ENCODE assay signal across 8 cellular contexts in genomic region chr18:24397131-24397693, GRCh38. TPM values are rescaled to one million over a fixed set of nuclear protein-coding genes. Genes with fewer than 3 reads are reported as not detected.
A peak's percentile ranks its signal among the peaks of the same experiment; 100 is the strongest.
DNase-seq lines count a peak whose midpoint lies in the region; ATAC-seq and TF ChIP-seq lines count a peak whose summit lies in the region.

No MANE protein-coding gene starts in this region.

- WGBS in esophagus muscularis mucosa, result 0% methylated on average over 15 of the region's 50 CpGs
- 0 to 1% (median 0%) methylated on average over 37 to 50 of the region's 50 CpGs for WGBS in stomach, 5 donors

- H3K9me3 ChIP-seq in esophagus muscularis mucosa (no peaks in the 10 kb centered on the region), mucosa of descending colon (no peaks in the 10 kb centered on the region), stomach (no peaks in the 10 kb centered on the region)

- no peaks in the 10 kb centered on the region for H3K9me3 Mint-ChIP-seq in activated CD4-positive, alpha-beta memory T cell treated with anti-CD3 and anti-CD28 coated beads, Interleukin-2, amount 10 ng/mL, durations not matched to agents 7 days and 5 days

- DNase-seq in DMS53 treated with DMSO at 0.1 percent for 48 hours (lab: John Stamatoyannopoulos, UW; ENCODE audit: unreplicated experiment) (peak; percentile 29), NCI-H69 (lab: John Stamatoyannopoulos, UW) (peak; percentile 95), esophagus muscularis mucosa (ENCODE audit: extremely low spot score) (peak; percentile 93), mucosa of descending colon (peak in 1 of 3 donors; percentile 80), stomach (peak; percentile 44)
- peak; percentile 32 for DNase-seq in activated CD4-positive, alpha-beta memory T cell treated with anti-CD3 and anti-CD28 coated beads, Interleukin-2, amount 10 ng/mL, durations not matched to agents 7 days and 5 days

- peaks cover 38% of the 10 kb centered on the region for H3K27me3 Mint-ChIP-seq in activated CD4-positive, alpha-beta memory T cell treated with anti-CD3 and anti-CD28 coated beads, Interleukin-2, amount 10 ng/mL, durations not matched to agents 7 days and 5 days

- H3K4me3 ChIP-seq in esophagus muscularis mucosa (peak overlapping the region; percentile 74 to 88 (median 76)), mucosa of descending colon (peak overlapping the region; percentile 43), stomach (peak overlapping the region; percentile 83 to 92 (median 84))

- POLR2A ChIA-PET in activated CD4-positive, alpha-beta memory T cell treated with anti-CD3 and anti-CD28 coated beads, Interleukin-2, amount 10 ng/mL, durations not matched to agents 7 days and 5 days (lab: Charles Lee), result interaction anchor here (0.6 to 1.4 kb wide), 4 partner anchors 17 to 223 kb away, joined by 3 to 7 read pairs (median 5); partner anchors contain the start of gene IMPACT

- TF ChIP-seq EP300 in esophagus muscularis mucosa (IDR thresholded peaks at IDR 0.05) (no peak), stomach (IDR thresholded peaks at IDR 0.05) (no peak)

- intact Hi-C loops in esophagus muscularis mucosa (cut with DNase I), result no loop called here
- intact Hi-C loops in mucosa of descending colon (cut with DNase I, micrococcal nuclease), result no loop called here
- intact Hi-C loops in stomach (cut with DNase I; ENCODE audit: low total_unique reads), result no loop called here

- no peak overlapping the region for H3K27ac Mint-ChIP-seq in activated CD4-positive, alpha-beta memory T cell treated with anti-CD3 and anti-CD28 coated beads, Interleukin-2, amount 10 ng/mL, durations not matched to agents 7 days and 5 days

- H3K4me1 Mint-ChIP-seq in activated CD4-positive, alpha-beta memory T cell treated with anti-CD3 and anti-CD28 coated beads, Interleukin-2, amount 10 ng/mL, durations not matched to agents 7 days and 5 days, result peaks cover 17% of the 10 kb centered on the region

- CTCF ChIA-PET in activated CD4-positive, alpha-beta memory T cell treated with anti-CD3 and anti-CD28 coated beads, Interleukin-2, amount 10 ng/mL, durations not matched to agents 7 days and 5 days (lab: Charles Lee), result interaction anchor here (1.2 to 3.4 kb wide), 5 partner anchors 36 to 92 kb away, joined by 3 to 15 read pairs (median 5); no protein-coding TSS in a partner anchor

- H3K4me1 ChIP-seq in esophagus muscularis mucosa (peaks cover 6 to 16% (median 14%) of the 10 kb centered on the region in 4 donors), mucosa of descending colon (ENCODE audit: low read depth) (peaks cover 5% of the 10 kb centered on the region), stomach (peaks cover 11 to 24% (median 22%) of the 10 kb centered on the region in 4 donors)

- H3K36me3 ChIP-seq in esophagus muscularis mucosa, result no peaks in the 10 kb centered on the region
- no peaks in the 10 kb centered on the region for H3K36me3 ChIP-seq in mucosa of descending colon (ENCODE audit: low read depth)
- H3K36me3 ChIP-seq in stomach, result no peaks in the 10 kb centered on the region

- ATAC-seq in HG03521 (IDR thresholded peaks at IDR 0.05; ENCODE audit: unreplicated experiment) (peak; percentile 5), mucosa of descending colon (peak; percentile 62), GM18505 (IDR thresholded peaks at IDR 0.05; ENCODE audit: unreplicated experiment) (no peak)

- TF ChIP-seq CTCF in esophagus muscularis mucosa (IDR thresholded peaks at IDR 0.05) (no peak), mucosa of descending colon (IDR thresholded peaks at IDR 0.05) (no peak), stomach (IDR thresholded peaks at IDR 0.05) (no peak)

- H3K36me3 Mint-ChIP-seq in activated CD4-positive, alpha-beta memory T cell treated with anti-CD3 and anti-CD28 coated beads, Interleukin-2, amount 10 ng/mL, durations not matched to agents 7 days and 5 days (ENCODE audit: low read depth), result no peaks in the 10 kb centered on the region

- no peaks in the 10 kb centered on the region for H3K27me3 ChIP-seq in esophagus muscularis mucosa
- no peaks in the 10 kb centered on the region for H3K27me3 ChIP-seq in stomach

- H3K4me3 Mint-ChIP-seq in activated CD4-positive, alpha-beta memory T cell treated with anti-CD3 and anti-CD28 coated beads, Interleukin-2, amount 10 ng/mL, durations not matched to agents 7 days and 5 days, result peak overlapping the region; percentile 69

- no peak for TF ChIP-seq POLR2A in esophagus muscularis mucosa (IDR thresholded peaks at IDR 0.05; ENCODE audit: low read depth)
- TF ChIP-seq POLR2A in stomach (IDR thresholded peaks at IDR 0.05), result no peak
- no peak for TF ChIP-seq POLR2A in GM18505 (IDR thresholded peaks at IDR 0.05; ENCODE audit: borderline replicate concordance, extremely low read depth, insufficient read depth, insufficient read length)

- H3K27ac ChIP-seq in esophagus muscularis mucosa (replicated peaks in 1 of 4) (peak overlapping the region; percentile 78 to 90 (median 86)), stomach (peak overlapping the region; percentile 84 to 92 (median 87))

RNA-seq across cellular contexts. Expression of gene OSBPL1A, which starts 0.4 kb away (rescaled TPM):
- total RNA-seq in activated CD4-positive, alpha-beta memory T cell treated with anti-CD3 and anti-CD28 coated beads, Interleukin-2, amount 10 ng/mL, durations not matched to agents 7 days and 5 days, result under 1 TPM; 0.53 to 0.93 TPM
- total RNA-seq in esophagus muscularis mucosa (100 to 1,000 TPM in 2 of 4 donors, 10 to 100 TPM in 2; 78.2 to 126 (median 101) TPM), mucosa of descending colon (10 to 100 TPM; 32.5 to 77.5 (median 69.8) TPM), stomach (100 to 1,000 TPM in 2 of 5 donors, 10 to 100 TPM in 3; 32.2 to 129 (median 45.8) TPM)
- polyA plus RNA-seq in stomach, result 10 to 100 TPM; 13.6 to 29.9 (median 14.7) TPM

RNA-seq across cellular contexts. Expression of gene IMPACT, which starts 29.3 kb away (rescaled TPM):
- total RNA-seq in activated CD4-positive, alpha-beta memory T cell treated with anti-CD3 and anti-CD28 coated beads, Interleukin-2, amount 10 ng/mL, durations not matched to agents 7 days and 5 days, result 1 to 10 TPM; 6.9 to 8.2 TPM
- total RNA-seq in esophagus muscularis mucosa (10 to 100 TPM; 16.2 to 18.5 (median 17.4) TPM), mucosa of descending colon (10 to 100 TPM; 20.3 to 30.8 (median 29.4) TPM), stomach (10 to 100 TPM in 3 of 5 donors, 1 to 10 TPM in 2; 4.6 to 33.0 (median 10.9) TPM)
- polyA plus RNA-seq in stomach, result 10 to 100 TPM; 10.7 to 18.9 (median 15.2) TPM

Comparison
In these comparisons a context has a peak if more than half of its experiments do, and no peak if none do; other contexts are left out.
1. RNA of gene OSBPL1A, which starts 0.4 kb away (total RNA-seq): 78.2 to 126 TPM in esophagus muscularis mucosa, 32.5 to 77.5 TPM in mucosa of descending colon and 32.2 to 129 TPM in stomach; 0.53 to 0.93 TPM in activated CD4-positive, alpha-beta memory T cell treated with anti-CD3 and anti-CD28 coated beads, Interleukin-2, amount 10 ng/mL, durations not matched to agents 7 days and 5 days; every median in the first group is over 10 times any median in the second.
2. Peak in every context shown above with its lines, with median percentiles within 50 percentile points of each other: H3K4me3 ChIP-seq.